In genomic region chr20:45157977-45158376, GRCh38 we compare ENCODE assay signal across 15 cellular contexts. TPM values are rescaled to one million over a fixed set of nuclear protein-coding genes. Genes with fewer than 3 reads are reported as not detected.
DNase-seq lines count a peak whose midpoint lies in the region; ATAC-seq, FAIRE-seq and TF ChIP-seq lines count a peak whose summit lies in the region.
"Had no signal": no experiment of that assay in that cellular context is flagged by ENCODE, and none has a peak within 500 bp of the region (broad histone marks: within the 10 kb centered on the region; RNA-seq: fewer than 3 reads in every experiment).

No MANE protein-coding gene starts in this region.

- DNase-seq in DMS79 (lab: John Stamatoyannopoulos, UW) = peak; percentile 0
- DNase-seq in DMS79 treated with DMSO at 0.1 percent for 48 hours (lab: John Stamatoyannopoulos, UW) = no peak
- DNase-seq in adipocyte (ENCODE audit: low read depth) = peak; percentile 19
- DNase-seq in globus pallidus (ENCODE audit: low spot score) = peak; percentile 41
- DNase-seq in stromal cell of bone marrow (ENCODE audit: low read depth) = peak; percentile 83
- no peak for DNase-seq in SIG-M5 treated with dmso at 0.1 percent for 504 hours (lab: John Stamatoyannopoulos, UW; ENCODE audit: unreplicated experiment)
- no peak for DNase-seq in tibial artery
- DNase-seq in HepG2 (ENCODE audit: low spot score) = no peak
- DNase-seq: H9; NCI-H1694; stimulated activated naive CD8-positive, alpha-beta T cell treated with anti-CD3 and anti-CD28 coated beads, Interleukin-15, Interleukin-2, amounts not matched to agents 100 U/mL and 50 U/mL, for 24 hours had no signal

- H3K36me3 ChIP-seq in adipocyte (ENCODE audit: control insufficient read depth, insufficient read depth, low read length, severe bottlenecking) (no peaks in the 10 kb centered on the region), tibial artery (no peaks in the 10 kb centered on the region), HepG2 (replicated peaks in 1 of 2; ENCODE audit: control insufficient read depth in 1 of 2, insufficient read depth in 2 of 2, low read length in 2 of 2) (no peaks in the 10 kb centered on the region)

- no peaks in the 10 kb centered on the region for H4K20me1 ChIP-seq in HepG2 (ENCODE audit: insufficient read depth, low read length)

- intact Hi-C loops in tibial artery (cut with DNase I; ENCODE audit: low total_unique reads) = no loop called here
- intact Hi-C loops in HepG2 (cut with micrococcal nuclease; ENCODE audit: unreplicated experiment) = no loop called here

- H3K4me3 ChIP-seq in adipocyte (ENCODE audit: low read length) (peak overlapping the region; percentile 57), tibial artery (no peak overlapping the region), HepG2 (replicated peaks in 1 of 3; ENCODE audit: insufficient read depth in 1 of 3, low read depth in 2 of 3, low read length in 3 of 3) (no peak overlapping the region)

- BruUV-seq in HepG2 (replicated peaks; lab: Mats Ljungman, UMichigan) = no TSS peak

- H3K9ac ChIP-seq in adipocyte (ENCODE audit: low read length) = no peak overlapping the region
- H3K9ac ChIP-seq in HepG2 (ENCODE audit: insufficient read depth, low read depth, low read length) = no peak overlapping the region

- in situ Hi-C loops in HepG2 (cut with HindIII; ENCODE audit: extremely low pct_ligation_motif_present, low pct_unique_long_range_greater_than_20kb) = no loop called here

- H2AFZ ChIP-seq in HepG2 (ENCODE audit: low read length) = no peak overlapping the region

- H3K4me1 ChIP-seq in adipocyte (ENCODE audit: control insufficient read depth, insufficient read depth, low read length) (peaks cover 17% of the 10 kb centered on the region), tibial artery (no peaks in the 10 kb centered on the region), HepG2 (ENCODE audit: insufficient read depth, low read length) (no peaks in the 10 kb centered on the region)

- TF ChIP-seq CTCF in tibial artery (IDR thresholded peaks at IDR 0.05) = no peak
- TF ChIP-seq CTCF in HepG2 (CRISPR knock-in tag; IDR thresholded peaks at IDR 0.05) = no peak

- ATAC-seq in HepG2 = no peak
- ATAC-seq: natural killer cell treated with Interleukin-12 subunit alpha and Interleukin-12 subunit beta and Interleukin-15 and Interleukin-18, amount 100 ng/mL, for 72 hours; stimulated activated naive CD8-positive, alpha-beta T cell treated with anti-CD3 and anti-CD28 coated beads, Interleukin-15, Interleukin-2, amounts not matched to agents 100 U/mL and 50 U/mL, for 24 hours had no signal

- 0% methylated on average over 1 of the region's 1 CpG for WGBS in HepG2 (ENCODE audit: low lambda C conversion rate)

- no peaks in the 10 kb centered on the region for H3K79me2 ChIP-seq in HepG2 (ENCODE audit: insufficient read depth, low read length)

- TF ChIP-seq EP300 in HepG2 (IDR thresholded peaks at IDR 0.05; ENCODE audit: low read depth in 2 of 2, low read length in 2 of 2) = no peak
- TF ChIP-seq EP300 in HepG2 (CRISPR knock-in tag; IDR thresholded peaks at IDR 0.05; ENCODE audit: borderline replicate concordance) = no peak

- H3K27ac ChIP-seq in tibial artery (no peak overlapping the region), HepG2 (ENCODE audit: extremely low read length, insufficient read depth, low read length) (no peak overlapping the region)
- H3K27ac ChIP-seq: 22Rv1, HL-60 had no signal

- POLR2A ChIA-PET in HepG2 (lab: Yijun Ruan, JAX) = no interaction called here

- no peak overlapping the region for H3K4me2 ChIP-seq in HepG2 (ENCODE audit: low read depth, low read length)

- no peak for TF ChIP-seq RAD21 in HepG2 (CRISPR knock-in tag; IDR thresholded peaks at IDR 0.05)

- H3K9me3 ChIP-seq in adipocyte (ENCODE audit: control insufficient read depth, low read length) (peaks cover 11% of the 10 kb centered on the region), tibial artery (peaks cover 0 to 3% (median 0%) of the 10 kb centered on the region in 3 donors), HepG2 (ENCODE audit: low read length) (peaks cover 6% of the 10 kb centered on the region; the same call in 1 of the 2 replicates)

- H3K27me3 ChIP-seq in adipocyte (replicated peaks; ENCODE audit: control insufficient read depth, insufficient read depth, low read length) (peaks cover 11% of the 10 kb centered on the region), tibial artery (no peaks in the 10 kb centered on the region), HepG2 (ENCODE audit: control insufficient read depth in 1 of 2, insufficient read depth in 2 of 2, low read length in 2 of 2) (no peaks in the 10 kb centered on the region)

- FAIRE-seq in HepG2 (lab: Jason Lieb, UNC) = no peak

- TF ChIP-seq POLR2A in HepG2 (IDR thresholded peaks at IDR 0.05; ENCODE audit: insufficient read depth in 1 of 2, low read depth in 2 of 2, low read length in 2 of 2) = no peak

- CTCF ChIA-PET in HepG2 (lab: Yijun Ruan, JAX; ENCODE audit: low intra/inter-chr PET ratio, low total read pairs) = no interaction called here

RNA-seq across cellular contexts. Expression of gene PI3, which starts 16.7 kb away (rescaled TPM):
- 0.22 TPM in 1 of 2 replicates, not detected in the other for total RNA-seq in HepG2 (2016; rRNA removed; fragmentation: Illumina TruSeq; extraction: Trizol)
- total RNA-seq in HepG2 (2016; cell fraction: cytosol; rRNA removed; fragmentation: Illumina TruSeq; extraction: Trizol; ENCODE audit: low read depth) = not detected in 2 replicates
- total RNA-seq in HepG2 (2016; cell fraction: insoluble cytoplasmic fraction; rRNA removed; fragmentation: Illumina TruSeq; extraction: Trizol) = not detected in 2 replicates
- not detected in 2 replicates for total RNA-seq in HepG2 (2016; cell fraction: membrane; rRNA removed; fragmentation: Illumina TruSeq; extraction: Trizol)
- total RNA-seq in HepG2 (2016; cell fraction: nucleus; rRNA removed; fragmentation: Illumina TruSeq; extraction: Trizol) = not detected in 2 replicates
- polyA plus RNA-seq in HepG2 (2011; rRNA removed) = not detected in 2 replicates
- 0.15 TPM in 1 of 2 replicates, not detected in the other for polyA plus RNA-seq in HepG2 (2011; cell fraction: cytosol; rRNA removed)
- polyA plus RNA-seq in HepG2 (2011; cell fraction: nucleus; rRNA removed) = not detected in 2 replicates
- polyA plus RNA-seq in HepG2 (2012) = not detected in 2 replicates
- 0.35 and 0.36 TPM in 2 replicates for polyA plus RNA-seq in HepG2 (2016; cell fraction: cytosol; fragmentation: Illumina TruSeq; extraction: Trizol; ENCODE audit: low read depth)
- not detected in 2 replicates for polyA plus RNA-seq in HepG2 (2016; cell fraction: insoluble cytoplasmic fraction; fragmentation: Illumina TruSeq; extraction: Trizol; ENCODE audit: low read depth)
- polyA plus RNA-seq in HepG2 (2016; cell fraction: membrane; fragmentation: Illumina TruSeq; extraction: Trizol; ENCODE audit: low read depth) = not detected in 2 replicates
- polyA plus RNA-seq in HepG2 (2016; cell fraction: nucleus; fragmentation: Illumina TruSeq; extraction: Trizol; ENCODE audit: insufficient read depth, low read depth) = not detected in 2 replicates
- 30.8 TPM in 1 of 2 replicates, not detected in the other for polyA minus RNA-seq in HepG2 (2011; rRNA and poly(A)+ RNA removed; ENCODE audit: low replicate concordance)
- polyA minus RNA-seq in HepG2 (2011; cell fraction: cytosol; rRNA and poly(A)+ RNA removed) = not detected in 2 replicates
- 0.90 TPM in 1 of 2 replicates, not detected in the other for polyA minus RNA-seq in HepG2 (2011; cell fraction: nucleus; rRNA and poly(A)+ RNA removed)
- total RNA-seq: activated T-helper 1 cell treated with anti-CD3 and anti-CD28 coated beads, Interleukin-12 subunit alpha, Interleukin-12 subunit beta, Interleukin-2, Interleukin-4 antibody, amounts not matched to agents 30 ng/mL and 10 ng/mL and 1 ng/mL, durations not matched to agents 14 hours and 24 hours and 36 hours; H9; natural killer cell treated with Interleukin-12 subunit alpha and Interleukin-12 subunit beta and Interleukin-15 and Interleukin-18, amount 100 ng/mL, for 72 hours had no signal

RNA-seq across cellular contexts. Expression of gene WFDC12, which starts 33.7 kb away (rescaled TPM):
- not detected in 2 replicates for total RNA-seq in HepG2 (2016; rRNA removed; fragmentation: Illumina TruSeq; extraction: Trizol)
- not detected in 2 replicates for total RNA-seq in HepG2 (2016; cell fraction: cytosol; rRNA removed; fragmentation: Illumina TruSeq; extraction: Trizol; ENCODE audit: low read depth)
- total RNA-seq in HepG2 (2016; cell fraction: insoluble cytoplasmic fraction; rRNA removed; fragmentation: Illumina TruSeq; extraction: Trizol) = not detected in 2 replicates
- not detected in 2 replicates for total RNA-seq in HepG2 (2016; cell fraction: membrane; rRNA removed; fragmentation: Illumina TruSeq; extraction: Trizol)
- total RNA-seq in HepG2 (2016; cell fraction: nucleus; rRNA removed; fragmentation: Illumina TruSeq; extraction: Trizol) = not detected in 2 replicates
- polyA plus RNA-seq in HepG2 (2011; rRNA removed) = not detected in 2 replicates
- polyA plus RNA-seq in HepG2 (2011; cell fraction: cytosol; rRNA removed) = not detected in 2 replicates
- not detected in 2 replicates for polyA plus RNA-seq in HepG2 (2011; cell fraction: nucleus; rRNA removed)
- not detected in 2 replicates for polyA plus RNA-seq in HepG2 (2012)
- polyA plus RNA-seq in HepG2 (2016; cell fraction: cytosol; fragmentation: Illumina TruSeq; extraction: Trizol; ENCODE audit: low read depth) = not detected in 2 replicates
- polyA plus RNA-seq in HepG2 (2016; cell fraction: insoluble cytoplasmic fraction; fragmentation: Illumina TruSeq; extraction: Trizol; ENCODE audit: low read depth) = not detected in 2 replicates
- not detected in 2 replicates for polyA plus RNA-seq in HepG2 (2016; cell fraction: membrane; fragmentation: Illumina TruSeq; extraction: Trizol; ENCODE audit: low read depth)
- not detected in 2 replicates for polyA plus RNA-seq in HepG2 (2016; cell fraction: nucleus; fragmentation: Illumina TruSeq; extraction: Trizol; ENCODE audit: insufficient read depth, low read depth)
- polyA minus RNA-seq in HepG2 (2011; rRNA and poly(A)+ RNA removed; ENCODE audit: low replicate concordance) = not detected in 2 replicates
- not detected in 2 replicates for polyA minus RNA-seq in HepG2 (2011; cell fraction: cytosol; rRNA and poly(A)+ RNA removed)
- not detected in 2 replicates for polyA minus RNA-seq in HepG2 (2011; cell fraction: nucleus; rRNA and poly(A)+ RNA removed)
- total RNA-seq: activated T-helper 1 cell treated with anti-CD3 and anti-CD28 coated beads, Interleukin-12 subunit alpha, Interleukin-12 subunit beta, Interleukin-2, Interleukin-4 antibody, amounts not matched to agents 30 ng/mL and 10 ng/mL and 1 ng/mL, durations not matched to agents 14 hours and 24 hours and 36 hours; H9; natural killer cell treated with Interleukin-12 subunit alpha and Interleukin-12 subunit beta and Interleukin-15 and Interleukin-18, amount 100 ng/mL, for 72 hours had no signal

RNA-seq across cellular contexts. Expression of gene WFDC5, which starts 43.0 kb away (rescaled TPM):
- not detected in 2 replicates for total RNA-seq in HepG2 (2016; rRNA removed; fragmentation: Illumina TruSeq; extraction: Trizol)
- total RNA-seq in HepG2 (2016; cell fraction: cytosol; rRNA removed; fragmentation: Illumina TruSeq; extraction: Trizol; ENCODE audit: low read depth) = not detected in 2 replicates
- not detected in 2 replicates for total RNA-seq in HepG2 (2016; cell fraction: insoluble cytoplasmic fraction; rRNA removed; fragmentation: Illumina TruSeq; extraction: Trizol)
- not detected in 2 replicates for total RNA-seq in HepG2 (2016; cell fraction: membrane; rRNA removed; fragmentation: Illumina TruSeq; extraction: Trizol)
- not detected in 2 replicates for total RNA-seq in HepG2 (2016; cell fraction: nucleus; rRNA removed; fragmentation: Illumina TruSeq; extraction: Trizol)
- not detected in 2 replicates for polyA plus RNA-seq in HepG2 (2011; rRNA removed)
- polyA plus RNA-seq in HepG2 (2011; cell fraction: cytosol; rRNA removed) = not detected in 2 replicates
- not detected in 2 replicates for polyA plus RNA-seq in HepG2 (2011; cell fraction: nucleus; rRNA removed)
- not detected in 2 replicates for polyA plus RNA-seq in HepG2 (2012)
- polyA plus RNA-seq in HepG2 (2016; cell fraction: cytosol; fragmentation: Illumina TruSeq; extraction: Trizol; ENCODE audit: low read depth) = not detected in 2 replicates
- not detected in 2 replicates for polyA plus RNA-seq in HepG2 (2016; cell fraction: insoluble cytoplasmic fraction; fragmentation: Illumina TruSeq; extraction: Trizol; ENCODE audit: low read depth)
- polyA plus RNA-seq in HepG2 (2016; cell fraction: membrane; fragmentation: Illumina TruSeq; extraction: Trizol; ENCODE audit: low read depth) = not detected in 2 replicates
- polyA plus RNA-seq in HepG2 (2016; cell fraction: nucleus; fragmentation: Illumina TruSeq; extraction: Trizol; ENCODE audit: insufficient read depth, low read depth) = not detected in 2 replicates
- not detected in 2 replicates for polyA minus RNA-seq in HepG2 (2011; rRNA and poly(A)+ RNA removed; ENCODE audit: low replicate concordance)
- not detected in 2 replicates for polyA minus RNA-seq in HepG2 (2011; cell fraction: cytosol; rRNA and poly(A)+ RNA removed)
- polyA minus RNA-seq in HepG2 (2011; cell fraction: nucleus; rRNA and poly(A)+ RNA removed) = not detected in 2 replicates
- total RNA-seq: activated T-helper 1 cell treated with anti-CD3 and anti-CD28 coated beads, Interleukin-12 subunit alpha, Interleukin-12 subunit beta, Interleukin-2, Interleukin-4 antibody, amounts not matched to agents 30 ng/mL and 10 ng/mL and 1 ng/mL, durations not matched to agents 14 hours and 24 hours and 36 hours; H9; natural killer cell treated with Interleukin-12 subunit alpha and Interleukin-12 subunit beta and Interleukin-15 and Interleukin-18, amount 100 ng/mL, for 72 hours had no signal

RNA-seq across cellular contexts. Expression of gene SEMG1, which starts 48.9 kb away (rescaled TPM):
- not detected in 2 replicates for total RNA-seq in HepG2 (2016; rRNA removed; fragmentation: Illumina TruSeq; extraction: Trizol)
- not detected in 2 replicates for total RNA-seq in HepG2 (2016; cell fraction: cytosol; rRNA removed; fragmentation: Illumina TruSeq; extraction: Trizol; ENCODE audit: low read depth)
- not detected in 2 replicates for total RNA-seq in HepG2 (2016; cell fraction: insoluble cytoplasmic fraction; rRNA removed; fragmentation: Illumina TruSeq; extraction: Trizol)
- total RNA-seq in HepG2 (2016; cell fraction: membrane; rRNA removed; fragmentation: Illumina TruSeq; extraction: Trizol) = not detected in 2 replicates
- not detected in 2 replicates for total RNA-seq in HepG2 (2016; cell fraction: nucleus; rRNA removed; fragmentation: Illumina TruSeq; extraction: Trizol)
- polyA plus RNA-seq in HepG2 (2011; rRNA removed) = not detected in 2 replicates
- not detected in 2 replicates for polyA plus RNA-seq in HepG2 (2011; cell fraction: cytosol; rRNA removed)
- not detected in 2 replicates for polyA plus RNA-seq in HepG2 (2011; cell fraction: nucleus; rRNA removed)
- not detected in 2 replicates for polyA plus RNA-seq in HepG2 (2012)
- polyA plus RNA-seq in HepG2 (2016; cell fraction: cytosol; fragmentation: Illumina TruSeq; extraction: Trizol; ENCODE audit: low read depth) = not detected in 2 replicates
- not detected in 2 replicates for polyA plus RNA-seq in HepG2 (2016; cell fraction: insoluble cytoplasmic fraction; fragmentation: Illumina TruSeq; extraction: Trizol; ENCODE audit: low read depth)
- not detected in 2 replicates for polyA plus RNA-seq in HepG2 (2016; cell fraction: membrane; fragmentation: Illumina TruSeq; extraction: Trizol; ENCODE audit: low read depth)
- polyA plus RNA-seq in HepG2 (2016; cell fraction: nucleus; fragmentation: Illumina TruSeq; extraction: Trizol; ENCODE audit: insufficient read depth, low read depth) = not detected in 2 replicates
- not detected in 2 replicates for polyA minus RNA-seq in HepG2 (2011; rRNA and poly(A)+ RNA removed; ENCODE audit: low replicate concordance)
- not detected in 2 replicates for polyA minus RNA-seq in HepG2 (2011; cell fraction: cytosol; rRNA and poly(A)+ RNA removed)
- not detected in 2 replicates for polyA minus RNA-seq in HepG2 (2011; cell fraction: nucleus; rRNA and poly(A)+ RNA removed)
- total RNA-seq: activated T-helper 1 cell treated with anti-CD3 and anti-CD28 coated beads, Interleukin-12 subunit alpha, Interleukin-12 subunit beta, Interleukin-2, Interleukin-4 antibody, amounts not matched to agents 30 ng/mL and 10 ng/mL and 1 ng/mL, durations not matched to agents 14 hours and 24 hours and 36 hours; natural killer cell treated with Interleukin-12 subunit alpha and Interleukin-12 subunit beta and Interleukin-15 and Interleukin-18, amount 100 ng/mL, for 72 hours had no signal

RNA-seq across cellular contexts. Expression of gene KCNS1, which starts 57.0 kb away (rescaled TPM):
- not detected in 2 replicates for total RNA-seq in HepG2 (2016; rRNA removed; fragmentation: Illumina TruSeq; extraction: Trizol)
- not detected in 2 replicates for total RNA-seq in HepG2 (2016; cell fraction: cytosol; rRNA removed; fragmentation: Illumina TruSeq; extraction: Trizol; ENCODE audit: low read depth)
- not detected in 2 replicates for total RNA-seq in HepG2 (2016; cell fraction: insoluble cytoplasmic fraction; rRNA removed; fragmentation: Illumina TruSeq; extraction: Trizol)
- not detected in 2 replicates for total RNA-seq in HepG2 (2016; cell fraction: membrane; rRNA removed; fragmentation: Illumina TruSeq; extraction: Trizol)
- not detected in 2 replicates for total RNA-seq in HepG2 (2016; cell fraction: nucleus; rRNA removed; fragmentation: Illumina TruSeq; extraction: Trizol)
- 0.03 TPM in 1 of 2 replicates, not detected in the other for polyA plus RNA-seq in HepG2 (2011; rRNA removed)
- not detected in 2 replicates for polyA plus RNA-seq in HepG2 (2011; cell fraction: cytosol; rRNA removed)
- polyA plus RNA-seq in HepG2 (2011; cell fraction: nucleus; rRNA removed) = not detected in 2 replicates
- not detected in 2 replicates for polyA plus RNA-seq in HepG2 (2012)
- not detected in 2 replicates for polyA plus RNA-seq in HepG2 (2016; cell fraction: cytosol; fragmentation: Illumina TruSeq; extraction: Trizol; ENCODE audit: low read depth)
- not detected in 2 replicates for polyA plus RNA-seq in HepG2 (2016; cell fraction: insoluble cytoplasmic fraction; fragmentation: Illumina TruSeq; extraction: Trizol; ENCODE audit: low read depth)
- polyA plus RNA-seq in HepG2 (2016; cell fraction: membrane; fragmentation: Illumina TruSeq; extraction: Trizol; ENCODE audit: low read depth) = not detected in 2 replicates
- not detected in 2 replicates for polyA plus RNA-seq in HepG2 (2016; cell fraction: nucleus; fragmentation: Illumina TruSeq; extraction: Trizol; ENCODE audit: insufficient read depth, low read depth)
- polyA minus RNA-seq in HepG2 (2011; rRNA and poly(A)+ RNA removed; ENCODE audit: low replicate concordance) = not detected in 2 replicates
- not detected in 2 replicates for polyA minus RNA-seq in HepG2 (2011; cell fraction: cytosol; rRNA and poly(A)+ RNA removed)
- polyA minus RNA-seq in HepG2 (2011; cell fraction: nucleus; rRNA and poly(A)+ RNA removed) = not detected in 2 replicates

Comparison
In these comparisons a context has a peak if more than half of its experiments do, and no peak if none do; other contexts are left out.
1. DNase-seq: peak in DMS79 (single experiment), adipocyte (single experiment), globus pallidus (single experiment) and stromal cell of bone marrow (single experiment); none in DMS79 treated with DMSO at 0.1 percent for 48 hours (single experiment), SIG-M5 treated with dmso at 0.1 percent for 504 hours (single experiment), tibial artery (0 of 2) and HepG2 (single experiment).